Comparison of ENCODE assay signal across 24 cellular contexts in genomic region chr2:106272202-106272807, GRCh38.
DNase-seq lines count a peak whose midpoint lies in the region; ATAC-seq lines count a peak whose summit lies in the region.
"Had no signal": no experiment of that assay in that cellular context is flagged by ENCODE, and none has a peak within 500 bp of the region (broad histone marks: within the 10 kb centered on the region; RNA-seq: fewer than 3 reads in every experiment).

No MANE protein-coding gene starts in this region.

- H3K36me3 Mint-ChIP-seq in activated T-cell treated with anti-CD3 and anti-CD28 coated beads, Interleukin-2, amount 50 U/mL, for 24 hours (ENCODE audit: low read depth) = no peaks in the 10 kb centered on the region
- H3K36me3 Mint-ChIP-seq: activated naive CD4-positive, alpha-beta T cell treated with anti-CD3 and anti-CD28 coated beads, Interleukin-2, amount 50 U/mL, for 24 hours; CD14-positive monocyte had no signal

- H3K4me1 Mint-ChIP-seq in activated T-cell treated with anti-CD3 and anti-CD28 coated beads, Interleukin-2, amount 50 U/mL, for 24 hours (ENCODE audit: low read depth) = peaks cover 14% of the 10 kb centered on the region

- DNase-seq in AG20443 (ENCODE audit: low spot score) (peak; percentile 0), SK-MEL-5 (ENCODE audit: low read depth, low spot score) (peak; percentile 7), epithelial cell of prostate (ENCODE audit: low read depth, low spot score) (no peak)
- no peak for DNase-seq in activated T-cell treated with anti-CD3 and anti-CD28 coated beads, Interleukin-2, amount 50 U/mL, for 24 hours
- DNase-seq: ACHN; activated B cell treated with CpG ODN at 0.5 μM for 24 hours; activated CD8-positive, alpha-beta T cell treated with anti-CD3 and anti-CD28 coated beads for 36 hours; activated T-cell treated with anti-CD3 and anti-CD28 coated beads, Interleukin-2, amount 50 U/mL, for 48 hours; DMS79 treated with DMSO at 0.1 percent for 48 hours; effector CD8-positive, alpha-beta T cell; glutamatergic neuron; GM23248; NCI-H1694; NCI-H345; NK-92 treated with Interleukin-12 subunit alpha and Interleukin-12 subunit beta, amount 100 ng/mL, for 24 hours; retina; testis had no signal

- peak overlapping the region; percentile 7 for H3K27ac ChIP-seq in epithelial cell of prostate
- H3K27ac ChIP-seq: GM23248, testis had no signal

- H3K9me3 Mint-ChIP-seq in activated T-cell treated with anti-CD3 and anti-CD28 coated beads, Interleukin-2, amount 50 U/mL, for 24 hours = no peaks in the 10 kb centered on the region
- H3K9me3 Mint-ChIP-seq: activated CD8-positive, alpha-beta T cell treated with anti-CD3 and anti-CD28 coated beads for 36 hours; activated naive CD4-positive, alpha-beta T cell treated with anti-CD3 and anti-CD28 coated beads, Interleukin-2, amount 50 U/mL, for 24 hours had no signal

- no peak overlapping the region for H3K4me3 Mint-ChIP-seq in activated T-cell treated with anti-CD3 and anti-CD28 coated beads, Interleukin-2, amount 50 U/mL, for 24 hours
- H3K4me3 Mint-ChIP-seq: activated B cell treated with CpG ODN at 0.5 μM for 24 hours; activated CD8-positive, alpha-beta T cell treated with anti-CD3 and anti-CD28 coated beads for 36 hours; activated naive CD4-positive, alpha-beta T cell treated with anti-CD3 and anti-CD28 coated beads, Interleukin-2, amount 50 U/mL, for 24 hours; CD14-positive monocyte; T-helper 1 cell treated with Interleukin-12 subunit alpha and Interleukin-12 subunit beta and Interleukin-4 antibody, amounts not matched to agents 30 μg/mL and 1 μg/mL, for 36 hours had no signal

- peaks cover 19% of the 10 kb centered on the region for H3K27me3 Mint-ChIP-seq in activated T-cell treated with anti-CD3 and anti-CD28 coated beads, Interleukin-2, amount 50 U/mL, for 24 hours

- ATAC-seq in HG02885 (IDR thresholded peaks at IDR 0.05; ENCODE audit: poor library complexity, unreplicated experiment) = peak; percentile 54
- ATAC-seq in GM21723 (IDR thresholded peaks at IDR 0.05; ENCODE audit: unreplicated experiment) = no peak
- ATAC-seq in GM19035 (IDR thresholded peaks at IDR 0.05; ENCODE audit: unreplicated experiment) = no peak
- no peak for ATAC-seq in HG03045 (IDR thresholded peaks at IDR 0.05; ENCODE audit: unreplicated experiment)
- ATAC-seq: activated CD8-positive, alpha-beta T cell treated with anti-CD3 and anti-CD28 coated beads for 36 hours had no signal

- H3K27ac Mint-ChIP-seq in activated T-cell treated with anti-CD3 and anti-CD28 coated beads, Interleukin-2, amount 50 U/mL, for 24 hours = no peak overlapping the region
- H3K27ac Mint-ChIP-seq: activated B cell treated with CpG ODN at 0.5 μM for 24 hours; activated CD8-positive, alpha-beta T cell treated with anti-CD3 and anti-CD28 coated beads for 36 hours; activated naive CD4-positive, alpha-beta T cell treated with anti-CD3 and anti-CD28 coated beads, Interleukin-2, amount 50 U/mL, for 24 hours; T-helper 1 cell treated with Interleukin-12 subunit alpha and Interleukin-12 subunit beta and Interleukin-4 antibody, amounts not matched to agents 30 μg/mL and 1 μg/mL, for 36 hours had no signal

- in situ Hi-C loops in SK-MEL-5 (cut with HindIII; ENCODE audit: low pct_unique_long_range_greater_than_20kb, low sequenced_read_pairs) = no loop called here

Comparison
In these comparisons a context has a peak if more than half of its experiments do, and no peak if none do; other contexts are left out.
1. DNase-seq: peak in AG20443 (single experiment) and SK-MEL-5 (single experiment); none in epithelial cell of prostate (single experiment) and activated T-cell treated with anti-CD3 and anti-CD28 coated beads, Interleukin-2, amount 50 U/mL, for 24 hours (single experiment).